3 cellular contexts compared by ENCODE assay signal in genomic region chr19:8185343-8186068, GRCh38.
TF ChIP-seq lines count a peak whose summit lies in the region.

No MANE protein-coding gene starts in this region.

TF ChIP-seq in IMR-90, 13 proteins besides CTCF, POLR2A, EP300 and RAD21:
- TF ChIP-seq RFX5 (IDR thresholded peaks at IDR 0.05; ENCODE audit: low read depth, low read length) = no peak
- TF ChIP-seq BHLHE40 (IDR thresholded peaks at IDR 0.05; ENCODE audit: low read depth, low read length) = no peak
- TF ChIP-seq MAFK (IDR thresholded peaks at IDR 0.05; ENCODE audit: low read depth, low read length) = no peak
- peak; percentile 40; the same call in 1 of the 2 replicates for TF ChIP-seq CEBPB (IDR thresholded peaks at IDR 0.05; ENCODE audit: low read depth, low read length)
- no peak for TF ChIP-seq FOS (IDR thresholded peaks at IDR 0.05; ENCODE audit: low read depth, low read length)

TF ChIP-seq in K562, 482 proteins besides CTCF, POLR2A, EP300 and RAD21:
- TF ChIP-seq CEBPB (tag; IDR thresholded peaks at IDR 0.05) (peak; percentile 38; the same call in 1 of the 2 replicates), NCOA2 (IDR thresholded peaks at IDR 0.05; ENCODE audit: partially characterized antibody in 2 of 2) (no peak), ZNF592 (IDR thresholded peaks at IDR 0.05) (no peak), ATF4 (CRISPR knock-in tag; IDR thresholded peaks at IDR 0.05) (no peak), CBFB (CRISPR knock-in tag; IDR thresholded peaks at IDR 0.05) (no peak), SLC30A9 (CRISPR knock-in tag; IDR thresholded peaks at IDR 0.05) (no peak), SUPT5H (IDR thresholded peaks at IDR 0.05) (no peak), ZNF146 (CRISPR knock-in tag; IDR thresholded peaks at IDR 0.05; ENCODE audit: unreplicated experiment) (peak; percentile 28), SP1 (CRISPR knock-in tag; IDR thresholded peaks at IDR 0.05) (no peak), RBM15 (IDR thresholded peaks at IDR 0.05; ENCODE audit: insufficient read depth, low read length) (no peak)
- TF ChIP-seq, protein P1, sequence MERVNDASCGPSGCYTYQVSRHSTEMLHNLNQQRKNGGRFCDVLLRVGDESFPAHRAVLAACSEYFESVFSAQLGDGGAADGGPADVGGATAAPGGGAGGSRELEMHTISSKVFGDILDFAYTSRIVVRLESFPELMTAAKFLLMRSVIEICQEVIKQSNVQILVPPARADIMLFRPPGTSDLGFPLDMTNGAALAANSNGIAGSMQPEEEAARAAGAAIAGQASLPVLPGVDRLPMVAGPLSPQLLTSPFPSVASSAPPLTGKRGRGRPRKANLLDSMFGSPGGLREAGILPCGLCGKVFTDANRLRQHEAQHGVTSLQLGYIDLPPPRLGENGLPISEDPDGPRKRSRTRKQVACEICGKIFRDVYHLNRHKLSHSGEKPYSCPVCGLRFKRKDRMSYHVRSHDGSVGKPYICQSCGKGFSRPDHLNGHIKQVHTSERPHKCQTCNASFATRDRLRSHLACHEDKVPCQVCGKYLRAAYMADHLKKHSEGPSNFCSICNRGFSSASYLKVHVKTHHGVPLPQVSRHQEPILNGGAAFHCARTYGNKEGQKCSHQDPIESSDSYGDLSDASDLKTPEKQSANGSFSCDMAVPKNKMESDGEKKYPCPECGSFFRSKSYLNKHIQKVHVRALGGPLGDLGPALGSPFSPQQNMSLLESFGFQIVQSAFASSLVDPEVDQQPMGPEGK (CRISPR knock-in tag; IDR thresholded peaks at IDR 0.05; ENCODE audit: borderline replicate concordance) = no peak
- TF ChIP-seq, protein P2, sequence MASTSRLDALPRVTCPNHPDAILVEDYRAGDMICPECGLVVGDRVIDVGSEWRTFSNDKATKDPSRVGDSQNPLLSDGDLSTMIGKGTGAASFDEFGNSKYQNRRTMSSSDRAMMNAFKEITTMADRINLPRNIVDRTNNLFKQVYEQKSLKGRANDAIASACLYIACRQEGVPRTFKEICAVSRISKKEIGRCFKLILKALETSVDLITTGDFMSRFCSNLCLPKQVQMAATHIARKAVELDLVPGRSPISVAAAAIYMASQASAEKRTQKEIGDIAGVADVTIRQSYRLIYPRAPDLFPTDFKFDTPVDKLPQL (IDR thresholded peaks at IDR 0.05; ENCODE audit: extremely low read depth, insufficient read length) = no peak

TF ChIP-seq in HepG2, 621 proteins besides CTCF, POLR2A, EP300 and RAD21:
- TF ChIP-seq, protein P3, sequence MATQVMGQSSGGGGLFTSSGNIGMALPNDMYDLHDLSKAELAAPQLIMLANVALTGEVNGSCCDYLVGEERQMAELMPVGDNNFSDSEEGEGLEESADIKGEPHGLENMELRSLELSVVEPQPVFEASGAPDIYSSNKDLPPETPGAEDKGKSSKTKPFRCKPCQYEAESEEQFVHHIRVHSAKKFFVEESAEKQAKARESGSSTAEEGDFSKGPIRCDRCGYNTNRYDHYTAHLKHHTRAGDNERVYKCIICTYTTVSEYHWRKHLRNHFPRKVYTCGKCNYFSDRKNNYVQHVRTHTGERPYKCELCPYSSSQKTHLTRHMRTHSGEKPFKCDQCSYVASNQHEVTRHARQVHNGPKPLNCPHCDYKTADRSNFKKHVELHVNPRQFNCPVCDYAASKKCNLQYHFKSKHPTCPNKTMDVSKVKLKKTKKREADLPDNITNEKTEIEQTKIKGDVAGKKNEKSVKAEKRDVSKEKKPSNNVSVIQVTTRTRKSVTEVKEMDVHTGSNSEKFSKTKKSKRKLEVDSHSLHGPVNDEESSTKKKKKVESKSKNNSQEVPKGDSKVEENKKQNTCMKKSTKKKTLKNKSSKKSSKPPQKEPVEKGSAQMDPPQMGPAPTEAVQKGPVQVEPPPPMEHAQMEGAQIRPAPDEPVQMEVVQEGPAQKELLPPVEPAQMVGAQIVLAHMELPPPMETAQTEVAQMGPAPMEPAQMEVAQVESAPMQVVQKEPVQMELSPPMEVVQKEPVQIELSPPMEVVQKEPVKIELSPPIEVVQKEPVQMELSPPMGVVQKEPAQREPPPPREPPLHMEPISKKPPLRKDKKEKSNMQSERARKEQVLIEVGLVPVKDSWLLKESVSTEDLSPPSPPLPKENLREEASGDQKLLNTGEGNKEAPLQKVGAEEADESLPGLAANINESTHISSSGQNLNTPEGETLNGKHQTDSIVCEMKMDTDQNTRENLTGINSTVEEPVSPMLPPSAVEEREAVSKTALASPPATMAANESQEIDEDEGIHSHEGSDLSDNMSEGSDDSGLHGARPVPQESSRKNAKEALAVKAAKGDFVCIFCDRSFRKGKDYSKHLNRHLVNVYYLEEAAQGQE (IDR thresholded peaks at IDR 0.05; ENCODE audit: borderline replicate concordance in 1 of 2, low read depth in 1 of 2, low read length in 2 of 2) = no peak
- TF ChIP-seq PPARG (CRISPR knock-in tag; conservative IDR thresholded peaks at IDR 0.05) (no peak), RXRB (CRISPR knock-in tag; IDR thresholded peaks at IDR 0.05; ENCODE audit: borderline replicate concordance) (0 out of 2 replicates have a peak, but pooled peaks have one; percentile 17), ZNF264 (CRISPR knock-in tag; IDR thresholded peaks at IDR 0.05) (no peak), HNF4A (CRISPR knock-in tag; IDR thresholded peaks at IDR 0.05) (0 out of 2 replicates have a peak, but pooled peaks have one; percentile 18), ZSCAN25 (CRISPR knock-in tag; IDR thresholded peaks at IDR 0.05) (no peak), PAXIP1 (CRISPR knock-in tag; conservative IDR thresholded peaks at IDR 0.05) (0 out of 2 replicates have a peak, but pooled peaks have one; percentile 23), MED1 (CRISPR knock-in tag; IDR thresholded peaks at IDR 0.05) (no peak), RARA (CRISPR knock-in tag; IDR thresholded peaks at IDR 0.05) (0 out of 2 replicates have a peak, but pooled peaks have one; percentile 11)
